Comparison of ENCODE assay signal across 21 cellular contexts in the genomic region with DNA sequence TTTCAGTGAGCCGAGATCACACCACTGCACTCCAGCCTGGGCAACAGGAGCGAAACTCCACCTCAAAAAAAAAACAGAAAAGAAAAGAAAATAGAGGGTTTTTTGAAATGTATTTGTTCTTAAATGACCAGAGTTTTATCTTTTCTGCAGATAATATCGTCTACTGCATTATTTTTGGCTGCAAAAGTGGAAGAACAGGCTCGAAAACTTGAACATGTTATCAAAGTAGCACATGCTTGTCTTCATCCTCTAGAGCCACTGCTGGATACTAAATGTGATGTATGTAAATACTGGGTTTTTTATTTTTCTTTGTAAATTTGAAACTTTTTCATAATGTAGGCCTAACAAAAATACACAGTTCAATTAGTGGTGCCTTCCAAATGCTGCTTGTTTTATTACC. TPM values are rescaled to one million over a fixed set of nuclear protein-coding genes. Genes with fewer than 3 reads are reported as not detected.
DNase-seq lines count a peak whose midpoint lies in the region; ATAC-seq and TF ChIP-seq lines count a peak whose summit lies in the region.
"Had no signal": no experiment of that assay in that cellular context is flagged by ENCODE, and none has a peak within 500 bp of the region (broad histone marks: within the 10 kb centered on the region; RNA-seq: fewer than 3 reads in every experiment).

No MANE protein-coding gene starts in this region.

- H3K36me3 ChIP-seq in parathyroid adenoma (ENCODE audit: control insufficient read depth, insufficient read depth, low read length), result no peaks in the 10 kb centered on the region
- H3K36me3 ChIP-seq in mucosa of descending colon (ENCODE audit: low read depth), result no peaks in the 10 kb centered on the region

- H3K4me2 ChIP-seq in parathyroid adenoma (ENCODE audit: low read length), result peak overlapping the region; percentile 58

- H3K9me3 ChIP-seq in parathyroid adenoma (ENCODE audit: control insufficient read depth, low read length), result no peaks in the 10 kb centered on the region
- H3K9me3 ChIP-seq in mucosa of descending colon, result no peaks in the 10 kb centered on the region

- peaks cover 47% of the 10 kb centered on the region for H3K36me3 Mint-ChIP-seq in activated CD4-positive, alpha-beta T cell treated with anti-CD3 and anti-CD28 coated beads, Interleukin-2, amount 10 ng/mL, durations not matched to agents 7 days and 5 days (ENCODE audit: low read depth)
- H3K36me3 Mint-ChIP-seq in glutamatergic neuron (ENCODE audit: unreplicated experiment), result no peaks in the 10 kb centered on the region
- peaks cover 23% of the 10 kb centered on the region for H3K36me3 Mint-ChIP-seq in type B pancreatic cell

- peak overlapping the region; percentile 37 for H3K27ac ChIP-seq in parathyroid adenoma

- H3K9ac ChIP-seq in parathyroid adenoma, result no peak overlapping the region

- no peaks in the 10 kb centered on the region for H3K9me3 Mint-ChIP-seq in activated CD4-positive, alpha-beta T cell treated with anti-CD3 and anti-CD28 coated beads, Interleukin-2, amount 10 ng/mL, durations not matched to agents 7 days and 5 days
- H3K9me3 Mint-ChIP-seq in glutamatergic neuron (ENCODE audit: unreplicated experiment), result no peaks in the 10 kb centered on the region
- H3K9me3 Mint-ChIP-seq in type B pancreatic cell, result no peaks in the 10 kb centered on the region
- H3K9me3 Mint-ChIP-seq: CD4-positive, CD25-positive, alpha-beta regulatory T cell had no signal

- POLR2A ChIA-PET in activated CD4-positive, alpha-beta T cell treated with anti-CD3 and anti-CD28 coated beads, Interleukin-2, amount 10 ng/mL, durations not matched to agents 7 days and 5 days (lab: Charles Lee), result no interaction called here

- H3K4me1 ChIP-seq in parathyroid adenoma (peaks cover 19% of the 10 kb centered on the region), mucosa of descending colon (ENCODE audit: low read depth) (no peaks in the 10 kb centered on the region)

- CTCF ChIA-PET in activated CD4-positive, alpha-beta T cell treated with anti-CD3 and anti-CD28 coated beads, Interleukin-2, amount 10 ng/mL, durations not matched to agents 7 days and 5 days (lab: Charles Lee), result no interaction called here

- peaks cover 6% of the 10 kb centered on the region for H3K79me2 ChIP-seq in parathyroid adenoma

- ATAC-seq in mucosa of descending colon, result no peak

- no peaks in the 10 kb centered on the region for H3K27me3 ChIP-seq in parathyroid adenoma (ENCODE audit: control insufficient read depth, insufficient read depth, low read length)

- intact Hi-C loops in mucosa of descending colon (cut with DNase I, micrococcal nuclease), result no loop called here

- H3K4me1 Mint-ChIP-seq in activated CD4-positive, alpha-beta T cell treated with anti-CD3 and anti-CD28 coated beads, Interleukin-2, amount 10 ng/mL, durations not matched to agents 7 days and 5 days, result peaks cover 42% of the 10 kb centered on the region
- H3K4me1 Mint-ChIP-seq in glutamatergic neuron (ENCODE audit: low read depth, unreplicated experiment), result peaks cover 2% of the 10 kb centered on the region
- H3K4me1 Mint-ChIP-seq in type B pancreatic cell (ENCODE audit: unreplicated experiment), result peaks cover 35% of the 10 kb centered on the region

- no peak for DNase-seq in activated CD4-positive, alpha-beta T cell treated with anti-CD3 and anti-CD28 coated beads, Interleukin-2, amount 10 ng/mL, durations not matched to agents 7 days and 5 days
- DNase-seq in activated CD4-positive, alpha-beta T cell treated with anti-CD3 and anti-CD28 coated beads, Interleukin-2, amount 50 U/mL, for 48 hours, result no peak
- DNase-seq in glutamatergic neuron (no peak), type B pancreatic cell (ENCODE audit: extremely low spot score, unreplicated experiment) (no peak), mucosa of descending colon (no peak), HUDEP-2 (lab: John Stamatoyannopoulos, UW; ENCODE audit: unreplicated experiment in 76 of 76) (no peak), inferior parietal cortex (ENCODE audit: extremely low spot score) (no peak)
- DNase-seq: CD4-positive, CD25-positive, alpha-beta regulatory T cell; IMR-90; KG1; MM.1S; NCI-H1048; NCI-H1417; NCI-H1694; NCI-H2029 treated with DMSO at 0.1 percent for 48 hours; NCI-H226; NCI-H510A; NCI-H69; RPMI8226; SHP77 had no signal

- no peak overlapping the region for H2AFZ ChIP-seq in parathyroid adenoma

- H3K27me3 Mint-ChIP-seq in activated CD4-positive, alpha-beta T cell treated with anti-CD3 and anti-CD28 coated beads, Interleukin-2, amount 10 ng/mL, durations not matched to agents 7 days and 5 days, result no peaks in the 10 kb centered on the region
- H3K27me3 Mint-ChIP-seq in glutamatergic neuron (ENCODE audit: unreplicated experiment), result no peaks in the 10 kb centered on the region
- H3K27me3 Mint-ChIP-seq in type B pancreatic cell, result no peaks in the 10 kb centered on the region
- H3K27me3 Mint-ChIP-seq: CD4-positive, CD25-positive, alpha-beta regulatory T cell had no signal

- peak overlapping the region; percentile 46 for H3K27ac Mint-ChIP-seq in activated CD4-positive, alpha-beta T cell treated with anti-CD3 and anti-CD28 coated beads, Interleukin-2, amount 10 ng/mL, durations not matched to agents 7 days and 5 days
- peak overlapping the region; percentile 22 for H3K27ac Mint-ChIP-seq in glutamatergic neuron (ENCODE audit: unreplicated experiment)
- peak overlapping the region; percentile 26 for H3K27ac Mint-ChIP-seq in type B pancreatic cell

- peak overlapping the region; percentile 30 for H3K4me3 ChIP-seq in parathyroid adenoma (ENCODE audit: low read depth, low read length)
- H3K4me3 ChIP-seq in mucosa of descending colon, result no peak overlapping the region

- TF ChIP-seq CTCF in glutamatergic neuron (IDR thresholded peaks at IDR 0.05; ENCODE audit: partially characterized antibody, unreplicated experiment) (no peak), parathyroid adenoma (IDR thresholded peaks at IDR 0.05) (no peak), type B pancreatic cell (conservative IDR thresholded peaks at IDR 0.05) (no peak), mucosa of descending colon (IDR thresholded peaks at IDR 0.05) (no peak)

- H3K4me3 Mint-ChIP-seq in activated CD4-positive, alpha-beta T cell treated with anti-CD3 and anti-CD28 coated beads, Interleukin-2, amount 10 ng/mL, durations not matched to agents 7 days and 5 days, result no peak overlapping the region
- H3K4me3 Mint-ChIP-seq in glutamatergic neuron (ENCODE audit: unreplicated experiment) (no peak overlapping the region), type B pancreatic cell (no peak overlapping the region)

RNA-seq across cellular contexts. Expression of a gene that starts 18.1 kb away (rescaled TPM):
- 10 to 100 TPM; 43.5 to 50.4 TPM for total RNA-seq in activated CD4-positive, alpha-beta T cell treated with anti-CD3 and anti-CD28 coated beads, Interleukin-2, amount 10 ng/mL, durations not matched to agents 7 days and 5 days
- total RNA-seq in glutamatergic neuron (ENCODE audit: unreplicated experiment) (70.0 TPM), type B pancreatic cell (ENCODE audit: low replicate concordance) (47.3 and 55.1 TPM in 2 replicates), mucosa of descending colon (10 to 100 TPM; 37.9 to 51.7 (median 46.7) TPM)
